ENCODE assay signal across 8 cellular contexts in genomic region chr6:3751730-3752537, GRCh38. TPM values are rescaled to one million over a fixed set of nuclear protein-coding genes. Genes with fewer than 3 reads are reported as not detected.
A peak's percentile ranks its signal among the peaks of the same experiment; 100 is the strongest.
DNase-seq lines count a peak whose midpoint lies in the region; ATAC-seq and TF ChIP-seq lines count a peak whose summit lies in the region.

No MANE protein-coding gene starts in this region.

- H3K36me3 ChIP-seq in osteoblast (ENCODE audit: insufficient read depth, low read length): peaks cover 24% of the 10 kb centered on the region
- no peaks in the 10 kb centered on the region for H3K36me3 ChIP-seq in thyroid gland

- H3K4me3 ChIP-seq in osteoblast (ENCODE audit: insufficient read depth, low read length) (peak overlapping the region; percentile 85), thyroid gland (replicated peaks in 1 of 3) (peak overlapping the region; percentile 50 to 92 (median 77))

- H3K4me1 Mint-ChIP-seq in activated naive CD8-positive, alpha-beta T cell treated with anti-CD3 and anti-CD28 coated beads for 36 hours: peaks cover 2% of the 10 kb centered on the region
- peaks cover 22% of the 10 kb centered on the region for H3K4me1 Mint-ChIP-seq in glutamatergic neuron (ENCODE audit: low read depth, unreplicated experiment)

- peaks cover 45% of the 10 kb centered on the region for H3K79me2 ChIP-seq in osteoblast (ENCODE audit: insufficient read depth, low read length)

- no peaks in the 10 kb centered on the region for H3K36me3 Mint-ChIP-seq in activated naive CD8-positive, alpha-beta T cell treated with anti-CD3 and anti-CD28 coated beads for 36 hours
- H3K36me3 Mint-ChIP-seq in glutamatergic neuron (ENCODE audit: unreplicated experiment): no peaks in the 10 kb centered on the region

- 1 to 2% methylated on average over 10 to 23 of the region's 105 CpGs for WGBS in thyroid gland, 2 donors

- H3K27me3 Mint-ChIP-seq in activated naive CD8-positive, alpha-beta T cell treated with anti-CD3 and anti-CD28 coated beads for 36 hours: peaks cover 48% of the 10 kb centered on the region
- peaks cover 10% of the 10 kb centered on the region for H3K27me3 Mint-ChIP-seq in glutamatergic neuron (ENCODE audit: unreplicated experiment)

- intact Hi-C loops in thyroid gland (cut with DNase I): loop anchor here (2.0 to 5.0 kb wide), 2 partner anchors 50 to 73 kb away; no protein-coding TSS in a partner anchor

- no peaks in the 10 kb centered on the region for H3K9me3 ChIP-seq in osteoblast (ENCODE audit: low read depth, low read length)
- H3K9me3 ChIP-seq in thyroid gland: no peaks in the 10 kb centered on the region

- H3K4me1 ChIP-seq in osteoblast (ENCODE audit: insufficient read depth, low read length) (peaks cover 29% of the 10 kb centered on the region), thyroid gland (peaks cover 28 to 32% of the 10 kb centered on the region in 2 donors)

- no peak overlapping the region for H3K27ac Mint-ChIP-seq in activated naive CD8-positive, alpha-beta T cell treated with anti-CD3 and anti-CD28 coated beads for 36 hours
- no peak overlapping the region for H3K27ac Mint-ChIP-seq in glutamatergic neuron (ENCODE audit: unreplicated experiment)

- H2AFZ ChIP-seq in osteoblast (ENCODE audit: low read length): peak overlapping the region; percentile 28

- H3K27me3 ChIP-seq in osteoblast (ENCODE audit: insufficient read depth, low read length) (no peaks in the 10 kb centered on the region), thyroid gland (no peaks in the 10 kb centered on the region)

- H3K4me3 Mint-ChIP-seq in activated naive CD8-positive, alpha-beta T cell treated with anti-CD3 and anti-CD28 coated beads for 36 hours: peak overlapping the region; percentile 50
- H3K4me3 Mint-ChIP-seq in glutamatergic neuron (ENCODE audit: unreplicated experiment): no peak overlapping the region

- ATAC-seq in GM19324 (IDR thresholded peaks at IDR 0.05; ENCODE audit: low FRiP score, unreplicated experiment): peak; percentile 55
- ATAC-seq in HG03439 (IDR thresholded peaks at IDR 0.05; ENCODE audit: unreplicated experiment): peak; percentile 63

- TF ChIP-seq CTCF in C4-2B (conservative IDR thresholded peaks at IDR 0.05) (no peak), glutamatergic neuron (IDR thresholded peaks at IDR 0.05; ENCODE audit: partially characterized antibody, unreplicated experiment) (peak; percentile 43), osteoblast (IDR thresholded peaks at IDR 0.05; ENCODE audit: extremely low read depth, low read depth, low read length) (peak; percentile 21), thyroid gland (IDR thresholded peaks at IDR 0.05) (peak in 4 of 6 experiments; percentile 33 to 58 (median 52))

- no peaks in the 10 kb centered on the region for H3K9me3 Mint-ChIP-seq in activated naive CD8-positive, alpha-beta T cell treated with anti-CD3 and anti-CD28 coated beads for 36 hours
- peaks cover 6% of the 10 kb centered on the region for H3K9me3 Mint-ChIP-seq in glutamatergic neuron (ENCODE audit: unreplicated experiment)

- H3K4me2 ChIP-seq in osteoblast (ENCODE audit: insufficient read depth, low read length): peak overlapping the region; percentile 98

- H3K27ac ChIP-seq in C4-2B (peak overlapping the region; percentile 30), osteoblast (ENCODE audit: low read depth, low read length) (peak overlapping the region; percentile 90), thyroid gland (peak overlapping the region; percentile 93 to 100 (median 100))

- H4K20me1 ChIP-seq in osteoblast (ENCODE audit: insufficient read depth, low read length): peaks cover 32% of the 10 kb centered on the region

- TF ChIP-seq POLR2A in thyroid gland (IDR thresholded peaks at IDR 0.05): peak; percentile 83 to 93

- peak; percentile 21 for DNase-seq in SK-N-DZ (ENCODE audit: low spot score)
- DNase-seq in activated naive CD8-positive, alpha-beta T cell treated with anti-CD3 and anti-CD28 coated beads for 36 hours: peak; percentile 83
- DNase-seq in glutamatergic neuron: peak; percentile 83
- peak; percentile 100 for DNase-seq in osteoblast (ENCODE audit: insufficient read length, low spot score, missing footprints)
- DNase-seq in thyroid gland: peak; percentile 93 to 95

RNA-seq across cellular contexts. Expression of gene PXDC1, which starts 0.4 kb away (rescaled TPM):
- polyA plus RNA-seq in SK-N-DZ (2014; cell fraction: cytosol; rRNA removed): not detected in 2 replicates
- 0.32 TPM in 1 of 2 replicates, not detected in the other for polyA plus RNA-seq in SK-N-DZ (2014; cell fraction: nucleus; rRNA removed)
- under 1 TPM in 1 of 2 experiments, not detected in 1; 0.18 TPM for total RNA-seq in activated naive CD8-positive, alpha-beta T cell treated with anti-CD3 and anti-CD28 coated beads for 36 hours
- total RNA-seq in glutamatergic neuron (ENCODE audit: unreplicated experiment) (7.5 TPM), osteoblast (144 and 161 TPM in 2 replicates), thyroid gland (100 to 1,000 TPM in 1 of 4 donors, 10 to 100 TPM in 3; 73.5 to 102 (median 82.7) TPM)

Comparison
In these comparisons a context has a peak if more than half of its experiments do, and no peak if none do; other contexts are left out.
1. Peak in every context shown above with its lines: DNase-seq, ATAC-seq, H3K4me3 ChIP-seq and H3K27ac ChIP-seq.
2. H3K27ac ChIP-seq: peak in every context shown above with its lines; median percentile 100 in thyroid gland; 90 in osteoblast; 30 in C4-2B.
3. DNase-seq: peak in every context shown above with its lines; median percentile 100 in osteoblast; 94 in thyroid gland; 83 in activated naive CD8-positive, alpha-beta T cell treated with anti-CD3 and anti-CD28 coated beads for 36 hours; 83 in glutamatergic neuron; 21 in SK-N-DZ.